Comparison of ENCODE assay signal across 8 cellular contexts in genomic region chr14:104977681-104978647, GRCh38. TPM values are rescaled to one million over a fixed set of nuclear protein-coding genes. Genes with fewer than 3 reads are reported as not detected.
A peak's percentile ranks its signal among the peaks of the same experiment; 100 is the strongest.
DNase-seq lines count a peak whose midpoint lies in the region; ATAC-seq lines count a peak whose summit lies in the region.

AHNAK2 (minus strand) TSS chr14:104978374; CDS start chr14:104978237, 137 bp downstream.

- intact Hi-C loops in sciatic nerve (cut with DNase I), result loop anchor here (2.0 kb wide), 1 partner anchor 43 kb away; the partner anchor contains the start of gene CDCA4

- no peaks in the 10 kb centered on the region for H3K36me3 ChIP-seq in MG63

- in situ Hi-C loops in Caki2 (cut with HindIII; ENCODE audit: low pct_unique_long_range_greater_than_20kb, low sequenced_read_pairs), result no loop called here
- in situ Hi-C loops in T47D (cut with HindIII; ENCODE audit: low pct_unique_long_range_greater_than_20kb, low sequenced_read_pairs), result no loop called here

- DNase-seq in Caki2 (ENCODE audit: low read depth), result peak; percentile 56
- DNase-seq in MG63, result peak; percentile 84
- peak in 4 of 5 donors; percentile 27 to 58 (median 33) for DNase-seq in T-helper 1 cell
- DNase-seq in T47D (ENCODE audit: low read depth in 1 of 2, low spot score in 1 of 2), result peak; percentile 90
- peak; percentile 75 for DNase-seq in sciatic nerve (ENCODE audit: low spot score)

- no peaks in the 10 kb centered on the region for H3K27me3 ChIP-seq in MG63

- no peaks in the 10 kb centered on the region for H3K9me3 ChIP-seq in MG63

- H3K4me3 ChIP-seq in MG63 (peak within 1 kb of the TSS; percentile 56), iPS-11a (ENCODE audit: low read depth, low read length) (peak within 1 kb of the TSS; percentile 22)

- ATAC-seq in sciatic nerve (peak; percentile 49), HG02623 (IDR thresholded peaks at IDR 0.05; ENCODE audit: unreplicated experiment) (no peak), HG03460 (IDR thresholded peaks at IDR 0.05; ENCODE audit: unreplicated experiment) (no peak)

RNA-seq across cellular contexts. Expression of gene AHNAK2, which starts in this region (rescaled TPM):
- total RNA-seq in Caki2 (2014; rRNA removed; shearing (Covaris generic); ENCODE audit: low replicate concordance), result 37.7 and 40.7 TPM in 2 replicates
- 26.9 and 31.3 TPM in 2 replicates for total RNA-seq in MG63 (2014; rRNA removed; shearing (Covaris generic); ENCODE audit: low replicate concordance)
- total RNA-seq in sciatic nerve, result 77.7 TPM

Comparison
In these comparisons a context has a peak if more than half of its experiments do, and no peak if none do; other contexts are left out.
1. DNase-seq: peak in every context shown above with its lines; median percentile 90 in T47D; 84 in MG63; 75 in sciatic nerve; 56 in Caki2; 33 in T-helper 1 cell.